1 cellular context compared by ENCODE assay signal in the genomic region with DNA sequence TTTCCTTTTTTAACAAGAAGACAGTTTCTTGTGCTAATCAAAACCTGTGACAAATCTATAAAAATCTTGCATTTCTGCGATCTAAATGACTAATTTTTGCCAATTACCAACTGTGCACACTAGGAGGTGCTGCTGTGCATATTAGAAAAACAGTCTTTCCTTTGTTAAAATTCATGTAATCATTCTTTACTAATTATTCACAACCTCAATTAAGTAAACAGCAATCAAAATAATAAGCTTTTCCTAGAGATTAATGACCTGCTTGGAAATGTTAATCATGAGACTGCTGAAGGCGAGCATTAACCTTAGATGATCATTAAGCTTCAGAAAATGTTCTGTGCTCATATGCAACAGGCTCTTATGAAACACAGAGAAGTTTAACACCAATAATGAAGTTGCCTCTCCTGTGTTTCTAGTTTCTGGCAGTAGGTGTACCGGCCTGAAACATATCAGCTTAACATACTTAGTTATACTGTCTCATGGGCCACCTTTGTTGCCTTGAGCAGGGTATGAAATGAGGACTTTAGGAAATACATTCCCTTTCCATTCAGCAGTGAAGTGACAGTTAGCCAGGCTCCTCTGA.
TF ChIP-seq lines count a peak whose summit lies in the region.

No MANE protein-coding gene starts in this region.

TF ChIP-seq in H1, 55 proteins besides CTCF, POLR2A, EP300 and RAD21:
- TF ChIP-seq, protein P1, sequence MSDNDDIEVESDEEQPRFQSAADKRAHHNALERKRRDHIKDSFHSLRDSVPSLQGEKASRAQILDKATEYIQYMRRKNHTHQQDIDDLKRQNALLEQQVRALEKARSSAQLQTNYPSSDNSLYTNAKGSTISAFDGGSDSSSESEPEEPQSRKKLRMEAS (IDR thresholded peaks at IDR 0.05) = no peak
- TF ChIP-seq RXRA (IDR thresholded peaks at IDR 0.05; ENCODE audit: insufficient read depth, low read depth, low read length) (no peak), SRF (IDR thresholded peaks at IDR 0.05; ENCODE audit: low read depth, low read length) (no peak), NRF1 (IDR thresholded peaks at IDR 0.05; ENCODE audit: low read depth, low read length) (no peak), CHD2 (IDR thresholded peaks at IDR 0.05; ENCODE audit: low read length) (no peak), GABPA (IDR thresholded peaks at IDR 0.05; ENCODE audit: borderline replicate concordance, insufficient read depth, low read length) (no peak), TAF7 (optimal IDR thresholded peaks at IDR 0.05; ENCODE audit: borderline replicate concordance, low read depth, low read length) (no peak), RFX5 (IDR thresholded peaks at IDR 0.05; ENCODE audit: borderline replicate concordance, low read depth, low read length) (no peak), POLR2AphosphoS5 (IDR thresholded peaks at IDR 0.05; ENCODE audit: low read depth, low read length) (no peak), CEBPB (IDR thresholded peaks at IDR 0.05; ENCODE audit: low read depth, low read length) (no peak), SIN3A (conservative IDR thresholded peaks at IDR 0.05 in 1 of 2, IDR thresholded peaks at IDR 0.05 in 1 of 2; ENCODE audit: low read depth in 1 of 2, low read length in 2 of 2) (no peak), KDM1A (IDR thresholded peaks at IDR 0.05; ENCODE audit: borderline replicate concordance, low read length) (no peak), TAF1 (IDR thresholded peaks at IDR 0.05; ENCODE audit: low read depth, low read length) (no peak), SIX5 (IDR thresholded peaks at IDR 0.05; ENCODE audit: low read depth, low read length) (no peak), CTBP2 (IDR thresholded peaks at IDR 0.05; ENCODE audit: borderline replicate concordance, insufficient read depth, insufficient read length, low read length) (no peak), JUN (IDR thresholded peaks at IDR 0.05; ENCODE audit: low read depth, low read length) (no peak)
- TF ChIP-seq, protein P2, sequence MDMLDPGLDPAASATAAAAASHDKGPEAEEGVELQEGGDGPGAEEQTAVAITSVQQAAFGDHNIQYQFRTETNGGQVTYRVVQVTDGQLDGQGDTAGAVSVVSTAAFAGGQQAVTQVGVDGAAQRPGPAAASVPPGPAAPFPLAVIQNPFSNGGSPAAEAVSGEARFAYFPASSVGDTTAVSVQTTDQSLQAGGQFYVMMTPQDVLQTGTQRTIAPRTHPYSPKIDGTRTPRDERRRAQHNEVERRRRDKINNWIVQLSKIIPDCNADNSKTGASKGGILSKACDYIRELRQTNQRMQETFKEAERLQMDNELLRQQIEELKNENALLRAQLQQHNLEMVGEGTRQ (IDR thresholded peaks at IDR 0.05; ENCODE audit: low read length) = no peak
- TF ChIP-seq, protein P3, sequence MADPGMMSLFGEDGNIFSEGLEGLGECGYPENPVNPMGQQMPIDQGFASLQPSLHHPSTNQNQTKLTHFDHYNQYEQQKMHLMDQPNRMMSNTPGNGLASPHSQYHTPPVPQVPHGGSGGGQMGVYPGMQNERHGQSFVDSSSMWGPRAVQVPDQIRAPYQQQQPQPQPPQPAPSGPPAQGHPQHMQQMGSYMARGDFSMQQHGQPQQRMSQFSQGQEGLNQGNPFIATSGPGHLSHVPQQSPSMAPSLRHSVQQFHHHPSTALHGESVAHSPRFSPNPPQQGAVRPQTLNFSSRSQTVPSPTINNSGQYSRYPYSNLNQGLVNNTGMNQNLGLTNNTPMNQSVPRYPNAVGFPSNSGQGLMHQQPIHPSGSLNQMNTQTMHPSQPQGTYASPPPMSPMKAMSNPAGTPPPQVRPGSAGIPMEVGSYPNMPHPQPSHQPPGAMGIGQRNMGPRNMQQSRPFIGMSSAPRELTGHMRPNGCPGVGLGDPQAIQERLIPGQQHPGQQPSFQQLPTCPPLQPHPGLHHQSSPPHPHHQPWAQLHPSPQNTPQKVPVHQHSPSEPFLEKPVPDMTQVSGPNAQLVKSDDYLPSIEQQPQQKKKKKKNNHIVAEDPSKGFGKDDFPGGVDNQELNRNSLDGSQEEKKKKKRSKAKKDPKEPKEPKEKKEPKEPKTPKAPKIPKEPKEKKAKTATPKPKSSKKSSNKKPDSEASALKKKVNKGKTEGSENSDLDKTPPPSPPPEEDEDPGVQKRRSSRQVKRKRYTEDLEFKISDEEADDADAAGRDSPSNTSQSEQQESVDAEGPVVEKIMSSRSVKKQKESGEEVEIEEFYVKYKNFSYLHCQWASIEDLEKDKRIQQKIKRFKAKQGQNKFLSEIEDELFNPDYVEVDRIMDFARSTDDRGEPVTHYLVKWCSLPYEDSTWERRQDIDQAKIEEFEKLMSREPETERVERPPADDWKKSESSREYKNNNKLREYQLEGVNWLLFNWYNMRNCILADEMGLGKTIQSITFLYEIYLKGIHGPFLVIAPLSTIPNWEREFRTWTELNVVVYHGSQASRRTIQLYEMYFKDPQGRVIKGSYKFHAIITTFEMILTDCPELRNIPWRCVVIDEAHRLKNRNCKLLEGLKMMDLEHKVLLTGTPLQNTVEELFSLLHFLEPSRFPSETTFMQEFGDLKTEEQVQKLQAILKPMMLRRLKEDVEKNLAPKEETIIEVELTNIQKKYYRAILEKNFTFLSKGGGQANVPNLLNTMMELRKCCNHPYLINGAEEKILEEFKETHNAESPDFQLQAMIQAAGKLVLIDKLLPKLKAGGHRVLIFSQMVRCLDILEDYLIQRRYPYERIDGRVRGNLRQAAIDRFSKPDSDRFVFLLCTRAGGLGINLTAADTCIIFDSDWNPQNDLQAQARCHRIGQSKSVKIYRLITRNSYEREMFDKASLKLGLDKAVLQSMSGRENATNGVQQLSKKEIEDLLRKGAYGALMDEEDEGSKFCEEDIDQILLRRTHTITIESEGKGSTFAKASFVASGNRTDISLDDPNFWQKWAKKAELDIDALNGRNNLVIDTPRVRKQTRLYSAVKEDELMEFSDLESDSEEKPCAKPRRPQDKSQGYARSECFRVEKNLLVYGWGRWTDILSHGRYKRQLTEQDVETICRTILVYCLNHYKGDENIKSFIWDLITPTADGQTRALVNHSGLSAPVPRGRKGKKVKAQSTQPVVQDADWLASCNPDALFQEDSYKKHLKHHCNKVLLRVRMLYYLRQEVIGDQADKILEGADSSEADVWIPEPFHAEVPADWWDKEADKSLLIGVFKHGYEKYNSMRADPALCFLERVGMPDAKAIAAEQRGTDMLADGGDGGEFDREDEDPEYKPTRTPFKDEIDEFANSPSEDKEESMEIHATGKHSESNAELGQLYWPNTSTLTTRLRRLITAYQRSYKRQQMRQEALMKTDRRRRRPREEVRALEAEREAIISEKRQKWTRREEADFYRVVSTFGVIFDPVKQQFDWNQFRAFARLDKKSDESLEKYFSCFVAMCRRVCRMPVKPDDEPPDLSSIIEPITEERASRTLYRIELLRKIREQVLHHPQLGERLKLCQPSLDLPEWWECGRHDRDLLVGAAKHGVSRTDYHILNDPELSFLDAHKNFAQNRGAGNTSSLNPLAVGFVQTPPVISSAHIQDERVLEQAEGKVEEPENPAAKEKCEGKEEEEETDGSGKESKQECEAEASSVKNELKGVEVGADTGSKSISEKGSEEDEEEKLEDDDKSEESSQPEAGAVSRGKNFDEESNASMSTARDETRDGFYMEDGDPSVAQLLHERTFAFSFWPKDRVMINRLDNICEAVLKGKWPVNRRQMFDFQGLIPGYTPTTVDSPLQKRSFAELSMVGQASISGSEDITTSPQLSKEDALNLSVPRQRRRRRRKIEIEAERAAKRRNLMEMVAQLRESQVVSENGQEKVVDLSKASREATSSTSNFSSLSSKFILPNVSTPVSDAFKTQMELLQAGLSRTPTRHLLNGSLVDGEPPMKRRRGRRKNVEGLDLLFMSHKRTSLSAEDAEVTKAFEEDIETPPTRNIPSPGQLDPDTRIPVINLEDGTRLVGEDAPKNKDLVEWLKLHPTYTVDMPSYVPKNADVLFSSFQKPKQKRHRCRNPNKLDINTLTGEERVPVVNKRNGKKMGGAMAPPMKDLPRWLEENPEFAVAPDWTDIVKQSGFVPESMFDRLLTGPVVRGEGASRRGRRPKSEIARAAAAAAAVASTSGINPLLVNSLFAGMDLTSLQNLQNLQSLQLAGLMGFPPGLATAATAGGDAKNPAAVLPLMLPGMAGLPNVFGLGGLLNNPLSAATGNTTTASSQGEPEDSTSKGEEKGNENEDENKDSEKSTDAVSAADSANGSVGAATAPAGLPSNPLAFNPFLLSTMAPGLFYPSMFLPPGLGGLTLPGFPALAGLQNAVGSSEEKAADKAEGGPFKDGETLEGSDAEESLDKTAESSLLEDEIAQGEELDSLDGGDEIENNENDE (IDR thresholded peaks at IDR 0.05; ENCODE audit: insufficient replicate concordance, low read length) = no peak
